In genomic region chr17:33968350-33969044, GRCh38 we compare ENCODE assay signal across 8 cellular contexts.
A peak's percentile ranks its signal among the peaks of the same experiment; 100 is the strongest.
DNase-seq lines count a peak whose midpoint lies in the region; ATAC-seq and TF ChIP-seq lines count a peak whose summit lies in the region.

No MANE protein-coding gene starts in this region.

- H3K4me1 ChIP-seq in mucosa of descending colon (ENCODE audit: low read depth) (peaks cover 9% of the 10 kb centered on the region), osteoblast (ENCODE audit: insufficient read depth, low read length) (no peaks in the 10 kb centered on the region), left lung (peaks cover 0 to 5% of the 10 kb centered on the region in 2 donors)

- H3K4me3 Mint-ChIP-seq in activated CD4-positive, alpha-beta T cell treated with anti-CD3 and anti-CD28 coated beads, Interleukin-2, amount 10 ng/mL, durations not matched to agents 24 days and 14 days: peak overlapping the region; percentile 64

- no peaks in the 10 kb centered on the region for H3K36me3 ChIP-seq in mucosa of descending colon (ENCODE audit: low read depth)
- H3K36me3 ChIP-seq in osteoblast (ENCODE audit: insufficient read depth, low read length): no peaks in the 10 kb centered on the region
- no peaks in the 10 kb centered on the region for H3K36me3 ChIP-seq in left lung

- H3K9me3 ChIP-seq in mucosa of descending colon (no peaks in the 10 kb centered on the region), osteoblast (ENCODE audit: low read depth, low read length) (no peaks in the 10 kb centered on the region), left lung (no peaks in the 10 kb centered on the region)

- intact Hi-C loops in activated CD4-positive, alpha-beta T cell treated with anti-CD3 and anti-CD28 coated beads, Interleukin-2, amount 10 ng/mL, durations not matched to agents 24 days and 14 days (cut with micrococcal nuclease): loop anchor here (10.0 kb wide), 1 partner anchor 416 kb away; no protein-coding TSS in a partner anchor
- intact Hi-C loops in mucosa of descending colon (cut with DNase I, micrococcal nuclease) (no loop called here), left lung (cut with DNase I) (no loop called here)

- peak; percentile 84 for DNase-seq in activated CD4-positive, alpha-beta T cell treated with anti-CD3 and anti-CD28 coated beads, Interleukin-2, amount 10 ng/mL, durations not matched to agents 24 days and 14 days
- no peak for DNase-seq in activated CD4-positive, alpha-beta T cell treated with anti-CD3 and anti-CD28 coated beads for 1 hour
- DNase-seq in RPMI7951 (ENCODE audit: low read depth) (peak; percentile 82), mucosa of descending colon (no peak), osteoblast (ENCODE audit: insufficient read length, low spot score, missing footprints) (no peak), left lung (no peak)
- DNase-seq in activated CD4-positive, CD25-positive, alpha-beta regulatory T cell (lab: John Stamatoyannopoulos, UW): no peak

- H3K36me3 Mint-ChIP-seq in activated CD4-positive, alpha-beta T cell treated with anti-CD3 and anti-CD28 coated beads, Interleukin-2, amount 10 ng/mL, durations not matched to agents 24 days and 14 days (ENCODE audit: low read depth): peaks cover 1% of the 10 kb centered on the region

- no peaks in the 10 kb centered on the region for H3K79me2 ChIP-seq in osteoblast (ENCODE audit: insufficient read depth, low read length)

- ATAC-seq in HG02678 (IDR thresholded peaks at IDR 0.05; ENCODE audit: unreplicated experiment) (peak; percentile 65), mucosa of descending colon (peak; percentile 20), left lung (no peak)

- TF ChIP-seq CTCF in mucosa of descending colon (IDR thresholded peaks at IDR 0.05) (no peak), osteoblast (IDR thresholded peaks at IDR 0.05; ENCODE audit: extremely low read depth, low read depth, low read length) (no peak), left lung (IDR thresholded peaks at IDR 0.05) (no peak)

- H3K9me3 Mint-ChIP-seq in activated CD4-positive, alpha-beta T cell treated with anti-CD3 and anti-CD28 coated beads, Interleukin-2, amount 10 ng/mL, durations not matched to agents 24 days and 14 days: peaks cover 4% of the 10 kb centered on the region

- no peak overlapping the region for H2AFZ ChIP-seq in osteoblast (ENCODE audit: low read length)

- no peak overlapping the region for H3K4me3 ChIP-seq in mucosa of descending colon
- H3K4me3 ChIP-seq in osteoblast (ENCODE audit: insufficient read depth, low read length): no peak overlapping the region
- H3K4me3 ChIP-seq in left lung: no peak overlapping the region

- H3K4me2 ChIP-seq in osteoblast (ENCODE audit: insufficient read depth, low read length): no peak overlapping the region

- H3K4me1 Mint-ChIP-seq in activated CD4-positive, alpha-beta T cell treated with anti-CD3 and anti-CD28 coated beads, Interleukin-2, amount 10 ng/mL, durations not matched to agents 24 days and 14 days: peaks cover 40% of the 10 kb centered on the region

- H3K27ac ChIP-seq in osteoblast (ENCODE audit: low read depth, low read length) (no peak overlapping the region), left lung (no peak overlapping the region)

- peaks cover 9% of the 10 kb centered on the region for H3K27me3 Mint-ChIP-seq in activated CD4-positive, alpha-beta T cell treated with anti-CD3 and anti-CD28 coated beads, Interleukin-2, amount 10 ng/mL, durations not matched to agents 24 days and 14 days

- no peaks in the 10 kb centered on the region for H3K27me3 ChIP-seq in osteoblast (ENCODE audit: insufficient read depth, low read length)
- peaks cover 0 to 20% of the 10 kb centered on the region in 2 donors for H3K27me3 ChIP-seq in left lung

- H3K27ac Mint-ChIP-seq in activated CD4-positive, alpha-beta T cell treated with anti-CD3 and anti-CD28 coated beads, Interleukin-2, amount 10 ng/mL, durations not matched to agents 24 days and 14 days: peak overlapping the region; percentile 83

- no peaks in the 10 kb centered on the region for H4K20me1 ChIP-seq in osteoblast (ENCODE audit: insufficient read depth, low read length)

Comparison
In these comparisons a context has a peak if more than half of its experiments do, and no peak if none do; other contexts are left out.
1. DNase-seq: peak in activated CD4-positive, alpha-beta T cell treated with anti-CD3 and anti-CD28 coated beads, Interleukin-2, amount 10 ng/mL, durations not matched to agents 24 days and 14 days (single experiment) and RPMI7951 (single experiment); none in activated CD4-positive, alpha-beta T cell treated with anti-CD3 and anti-CD28 coated beads for 1 hour (single experiment), mucosa of descending colon (0 of 3), activated CD4-positive, CD25-positive, alpha-beta regulatory T cell (0 of 4), osteoblast (single experiment) and left lung (0 of 2).